ENCODE assay signal across 13 cellular contexts in the genomic region with DNA sequence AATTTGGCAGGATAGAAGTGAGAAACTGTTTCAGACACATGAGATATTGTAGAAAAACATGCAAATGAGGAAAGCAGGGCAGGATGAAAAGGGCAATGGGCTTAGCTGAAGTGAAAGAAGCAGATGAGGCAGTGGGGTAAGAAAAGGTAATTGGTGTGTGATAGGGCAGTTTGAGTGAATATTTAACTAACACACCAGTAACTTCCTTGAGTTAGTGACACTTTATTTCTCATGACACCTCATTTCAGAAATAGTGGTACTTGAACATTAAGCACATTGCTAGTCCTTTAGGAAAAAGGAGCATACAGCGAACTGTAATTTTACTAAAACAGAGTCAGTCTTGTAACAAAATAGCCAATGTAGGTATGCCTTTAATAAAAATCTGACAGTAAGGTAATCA.
DNase-seq lines count a peak whose midpoint lies in the region; ATAC-seq, FAIRE-seq and TF ChIP-seq lines count a peak whose summit lies in the region.
"Had no signal": no experiment of that assay in that cellular context is flagged by ENCODE, and none has a peak within 500 bp of the region (broad histone marks: within the 10 kb centered on the region; RNA-seq: fewer than 3 reads in every experiment).

No MANE protein-coding gene starts in this region.

- intact Hi-C loops in gastrocnemius medialis (cut with DNase I; ENCODE audit: low total_unique reads): no loop called here

- H3K4me3 ChIP-seq in MG63 (no peak overlapping the region), gastrocnemius medialis (no peak overlapping the region)
- H3K4me3 ChIP-seq: esophagus squamous epithelium had no signal

- peak overlapping the region; percentile 9 to 18 for H3K4me3 Mint-ChIP-seq in stimulated activated naive B cell treated with anti-CD40 and anti-IgM and Interleukin-4, amounts not matched to agents 10 μg/mL and 1 μg/mL and 100 μg/mL, for 72 hours
- H3K4me3 Mint-ChIP-seq: IgD-negative memory B cell; nephron progenitor cell; stimulated activated naive CD8-positive, alpha-beta T cell treated with anti-CD3 and anti-CD28 coated beads, Interleukin-15, Interleukin-2, amounts not matched to agents 100 ng/mL and 50 ng/mL, for 24 hours had no signal

- in situ Hi-C loops in gastrocnemius medialis (cut with MboI; ENCODE audit: low sequenced_read_pairs in 4 of 4): no loop called here

- peak; percentile 91 for FAIRE-seq in GM19239 (lab: Jason Lieb, UNC)

- no peak for TF ChIP-seq CTCF in gastrocnemius medialis (IDR thresholded peaks at IDR 0.05 in 4 of 5, conservative IDR thresholded peaks at IDR 0.05 in 1 of 5)

- H3K27ac ChIP-seq in gastrocnemius medialis: no peak overlapping the region
- H3K27ac ChIP-seq: esophagus squamous epithelium, VCaP had no signal

- H3K27ac Mint-ChIP-seq in stimulated activated naive B cell treated with anti-CD40 and anti-IgM and Interleukin-4, amounts not matched to agents 10 μg/mL and 1 μg/mL and 100 μg/mL, for 72 hours: peak overlapping the region; percentile 1
- H3K27ac Mint-ChIP-seq: activated T-helper 2 cell treated with anti-CD3 and anti-CD28 coated beads, Interferon-gamma antibody, Interleukin-2, Interleukin-4, amounts not matched to agents 10 μg/mL and 5 μg/mL and 100 μg/mL, durations not matched to agents 14 hours and 24 hours and 36 hours; IgD-negative memory B cell; nephron progenitor cell had no signal

- H3K27me3 Mint-ChIP-seq in stimulated activated naive B cell treated with anti-CD40 and anti-IgM and Interleukin-4, amounts not matched to agents 10 μg/mL and 1 μg/mL and 100 μg/mL, for 72 hours: no peaks in the 10 kb centered on the region
- H3K27me3 Mint-ChIP-seq: IgD-negative memory B cell; stimulated activated naive CD8-positive, alpha-beta T cell treated with anti-CD3 and anti-CD28 coated beads, Interleukin-15, Interleukin-2, amounts not matched to agents 100 ng/mL and 50 ng/mL, for 24 hours had no signal

- peaks cover 16 to 27% of the 10 kb centered on the region in 2 donors for H3K4me1 Mint-ChIP-seq in stimulated activated naive B cell treated with anti-CD40 and anti-IgM and Interleukin-4, amounts not matched to agents 10 μg/mL and 1 μg/mL and 100 μg/mL, for 72 hours
- H3K4me1 Mint-ChIP-seq: nephron progenitor cell had no signal

- peaks cover 8 to 9% of the 10 kb centered on the region in 2 donors for H3K9me3 Mint-ChIP-seq in stimulated activated naive B cell treated with anti-CD40 and anti-IgM and Interleukin-4, amounts not matched to agents 10 μg/mL and 1 μg/mL and 100 μg/mL, for 72 hours
- H3K9me3 Mint-ChIP-seq: activated T-helper 2 cell treated with anti-CD3 and anti-CD28 coated beads, Interferon-gamma antibody, Interleukin-2, Interleukin-4, amounts not matched to agents 10 μg/mL and 5 μg/mL and 100 μg/mL, durations not matched to agents 14 hours and 24 hours and 36 hours; IgD-negative memory B cell; nephron progenitor cell; stimulated activated naive CD8-positive, alpha-beta T cell treated with anti-CD3 and anti-CD28 coated beads, Interleukin-15, Interleukin-2, amounts not matched to agents 100 ng/mL and 50 ng/mL, for 24 hours had no signal

- H3K36me3 Mint-ChIP-seq in stimulated activated naive B cell treated with anti-CD40 and anti-IgM and Interleukin-4, amounts not matched to agents 10 μg/mL and 1 μg/mL and 100 μg/mL, for 72 hours: peaks cover 18 to 24% of the 10 kb centered on the region in 2 donors

- H3K27me3 ChIP-seq in MG63 (no peaks in the 10 kb centered on the region), gastrocnemius medialis (no peaks in the 10 kb centered on the region)
- H3K27me3 ChIP-seq: esophagus squamous epithelium had no signal

- H3K4me1 ChIP-seq in gastrocnemius medialis: peaks cover 0 to 8% of the 10 kb centered on the region in 2 donors

- peak; percentile 14 for DNase-seq in GM19239 (ENCODE audit: insufficient read length, low spot score)
- DNase-seq in stimulated activated naive B cell treated with anti-CD40 and anti-IgM and Interleukin-4, amounts not matched to agents 10 μg/mL and 1 μg/mL and 100 μg/mL, for 72 hours: peak; percentile 5
- no peak for DNase-seq in MG63
- DNase-seq in gastrocnemius medialis: no peak
- DNase-seq in stimulated activated CD4-positive, alpha-beta T cell treated with anti-CD3 and anti-CD28 coated beads, Interleukin-12 subunit alpha, Interleukin-12 subunit beta, amount 100 ng/mL, for 4 hours: no peak
- DNase-seq: esophagus squamous epithelium, nephron progenitor cell had no signal

- no peak for TF ChIP-seq POLR2A in gastrocnemius medialis (IDR thresholded peaks at IDR 0.05)

- H3K9me3 ChIP-seq in MG63 (no peaks in the 10 kb centered on the region; the same call in 1 of the 2 replicates), gastrocnemius medialis (no peaks in the 10 kb centered on the region)

- H3K36me3 ChIP-seq in MG63 (no peaks in the 10 kb centered on the region), gastrocnemius medialis (no peaks in the 10 kb centered on the region)

- ATAC-seq in GM21825 (IDR thresholded peaks at IDR 0.05; ENCODE audit: unreplicated experiment) (peak; percentile 98), HG03175 (IDR thresholded peaks at IDR 0.05; ENCODE audit: unreplicated experiment) (peak; percentile 97), gastrocnemius medialis (no peak)
- ATAC-seq in stimulated activated naive B cell treated with anti-CD40 and anti-IgM and Interleukin-4, amounts not matched to agents 10 μg/mL and 1 μg/mL and 100 μg/mL, for 72 hours (replicated peaks): peak; percentile 98

Comparison
In these comparisons a context has a peak if more than half of its experiments do, and no peak if none do; other contexts are left out.
1. DNase-seq: peak in GM19239 (single experiment) and stimulated activated naive B cell treated with anti-CD40 and anti-IgM and Interleukin-4, amounts not matched to agents 10 μg/mL and 1 μg/mL and 100 μg/mL, for 72 hours (single experiment); none in MG63 (single experiment), gastrocnemius medialis (0 of 2) and stimulated activated CD4-positive, alpha-beta T cell treated with anti-CD3 and anti-CD28 coated beads, Interleukin-12 subunit alpha, Interleukin-12 subunit beta, amount 100 ng/mL, for 4 hours (single experiment).
2. ATAC-seq: peak in GM21825 (single experiment), HG03175 (single experiment) and stimulated activated naive B cell treated with anti-CD40 and anti-IgM and Interleukin-4, amounts not matched to agents 10 μg/mL and 1 μg/mL and 100 μg/mL, for 72 hours (2 of 2); none in gastrocnemius medialis (0 of 2).